19 cellular contexts compared by ENCODE assay signal in genomic region chr19:10981496-10981895, GRCh38. TPM values are rescaled to one million over a fixed set of nuclear protein-coding genes. Genes with fewer than 3 reads are reported as not detected.
DNase-seq lines count a peak whose midpoint lies in the region; ATAC-seq, FAIRE-seq and TF ChIP-seq lines count a peak whose summit lies in the region.
"Had no signal": no experiment of that assay in that cellular context is flagged by ENCODE, and none has a peak within 500 bp of the region (broad histone marks: within the 10 kb centered on the region; RNA-seq: fewer than 3 reads in every experiment).

No MANE protein-coding gene starts in this region.

- peaks cover 2% of the 10 kb centered on the region for H4K20me1 ChIP-seq in fibroblast of lung (ENCODE audit: control insufficient read depth, extremely low read depth, insufficient read depth, low read length)

- peaks cover 80% of the 10 kb centered on the region for H3K79me2 ChIP-seq in fibroblast of lung (ENCODE audit: control insufficient read depth, insufficient read depth, low read length)

- H3K9me3 ChIP-seq in AG04450 (ENCODE audit: control insufficient read depth, insufficient read depth, low read length), result no peaks in the 10 kb centered on the region; the same call in 1 of the 2 replicates
- no peaks in the 10 kb centered on the region for H3K9me3 ChIP-seq in fibroblast of lung (ENCODE audit: control insufficient read depth, insufficient read depth, low read depth, low read length)
- H3K9me3 ChIP-seq: testis had no signal

- H3K4me1 ChIP-seq in fibroblast of lung (ENCODE audit: control insufficient read depth, extremely low read depth, insufficient read depth, low read length), result peaks cover 5% of the 10 kb centered on the region

- TF ChIP-seq POLR2A in H54 (IDR thresholded peaks at IDR 0.05; ENCODE audit: low read depth, low read length), result no peak

- H3K27me3 ChIP-seq in AG04450 (ENCODE audit: control insufficient read depth, insufficient read depth, low read length) (no peaks in the 10 kb centered on the region), fibroblast of lung (ENCODE audit: control insufficient read depth, insufficient read depth, low read length) (no peaks in the 10 kb centered on the region)
- H3K27me3 ChIP-seq: testis had no signal

- POLR2A ChIA-PET in AG04450 (lab: Yijun Ruan, JAX), result no interaction called here

- H3K27ac ChIP-seq in AG04450 (ENCODE audit: low read depth, low read length), result peak overlapping the region; percentile 31
- H3K27ac ChIP-seq in fibroblast of lung (ENCODE audit: insufficient read depth, low read length), result no peak overlapping the region
- H3K27ac ChIP-seq: testis had no signal

- DNase-seq in AG04450 (ENCODE audit: low read depth, low spot score) (peak; percentile 41), H54 (ENCODE audit: insufficient read length, low spot score) (peak; percentile 93), NCI-H774 (lab: John Stamatoyannopoulos, UW) (peak; percentile 0), fibroblast of lung (ENCODE audit: low read depth in 2 of 2) (peak; percentile 17 to 43), NCI-H128 (lab: John Stamatoyannopoulos, UW; ENCODE audit: unreplicated experiment) (no peak), NCI-H1436 treated with DMSO at 0.1 percent for 48 hours (lab: John Stamatoyannopoulos, UW) (no peak)
- DNase-seq in activated T-cell treated with anti-CD3 and anti-CD28 coated beads, Interleukin-2, amount 50 U/mL, for 1 hour, result no peak
- DNase-seq: activated CD4-positive, alpha-beta T cell treated with anti-CD3 and anti-CD28 coated beads for 48 hours; activated naive CD8-positive, alpha-beta T cell treated with anti-CD3 and anti-CD28 coated beads, Interleukin-2, amount 10 ng/mL, durations not matched to agents 7 days and 5 days; GF-D8; naive thymus-derived CD8-positive, alpha-beta T cell; NCI-H2081 treated with DMSO at 0.1 percent for 48 hours; NCI-H524 treated with DMSO at 0.1 percent for 48 hours; posterior cingulate gyrus; SIG-M5; testis had no signal

- no peak for TF ChIP-seq CTCF in AG04450 (IDR thresholded peaks at IDR 0.05; ENCODE audit: low read depth, low read length)
- no peak for TF ChIP-seq CTCF in fibroblast of lung (conservative IDR thresholded peaks at IDR 0.05 in 1 of 2, IDR thresholded peaks at IDR 0.05 in 1 of 2; ENCODE audit: low read depth in 1 of 2, low read length in 2 of 2)

- H3K36me3 ChIP-seq in fibroblast of lung (ENCODE audit: control insufficient read depth, insufficient read depth, low read length), result peaks cover 4% of the 10 kb centered on the region

- peak; percentile 75 for FAIRE-seq in H54 (lab: Jason Lieb, UNC)
- FAIRE-seq: D721Med had no signal

- no peak overlapping the region for H2AFZ ChIP-seq in fibroblast of lung (ENCODE audit: low read length)

- CTCF ChIA-PET in AG04450 (lab: Charles Lee), result interaction anchor here (2.4 kb wide), 1 partner anchor 45 kb away, joined by 12 read pairs; no protein-coding TSS in a partner anchor

- H3K4me2 ChIP-seq in fibroblast of lung (ENCODE audit: extremely low read depth, insufficient read depth, low read length), result no peak overlapping the region

- ATAC-seq in HG02642 (IDR thresholded peaks at IDR 0.05; ENCODE audit: poor library complexity, unreplicated experiment), result no peak
- ATAC-seq: naive thymus-derived CD8-positive, alpha-beta T cell; stimulated activated effector memory CD8-positive, alpha-beta T cell treated with anti-CD3 and anti-CD28 coated beads, Interleukin-12 subunit alpha, Interleukin-12 subunit beta, amount 100 ng/mL, for 72 hours had no signal

- H3K4me3 ChIP-seq in AG04450 (ENCODE audit: low read depth, low read length), result no peak overlapping the region
- no peak overlapping the region for H3K4me3 ChIP-seq in fibroblast of lung (replicated peaks in 1 of 4; ENCODE audit: control extremely low read depth in 1 of 4, insufficient read depth in 1 of 4, low read depth in 3 of 4, low read length in 4 of 4)
- H3K4me3 ChIP-seq: testis had no signal

- no peak overlapping the region for H3K9ac ChIP-seq in fibroblast of lung (ENCODE audit: insufficient read depth, low read length)

RNA-seq across cellular contexts. Expression of gene SMARCA4, which starts 20.7 kb away (rescaled TPM):
- polyA plus RNA-seq in AG04450 (2011; rRNA removed) (41.6 and 63.5 TPM in 2 replicates), fibroblast of lung (28.1 and 53.1 TPM in 2 replicates)
- polyA minus RNA-seq in AG04450 (2011; rRNA and poly(A)+ RNA removed), result 120 and 164 TPM in 2 replicates
- total RNA-seq in fibroblast of lung, result 35.7 and 61.1 TPM in 2 replicates
- polyA plus RNA-seq in fibroblast of lung (2012), result 70.1 and 109 TPM in 2 replicates
- 168 and 225 TPM in 2 replicates for polyA minus RNA-seq in fibroblast of lung (ENCODE audit: low replicate concordance)

RNA-seq across cellular contexts. Expression of gene TIMM29, which starts 52.9 kb away (rescaled TPM):
- polyA plus RNA-seq in AG04450 (2011; rRNA removed) (7.4 and 7.5 TPM in 2 replicates), fibroblast of lung (7.0 and 8.1 TPM in 2 replicates)
- polyA minus RNA-seq in AG04450 (2011; rRNA and poly(A)+ RNA removed), result 5.3 and 5.7 TPM in 2 replicates
- total RNA-seq in fibroblast of lung, result 27.7 and 29.2 TPM in 2 replicates
- polyA plus RNA-seq in fibroblast of lung (2012), result 13.8 and 17.2 TPM in 2 replicates
- polyA minus RNA-seq in fibroblast of lung (ENCODE audit: low replicate concordance), result 6.5 and 9.0 TPM in 2 replicates

RNA-seq across cellular contexts. Expression of gene YIPF2, which starts 53.1 kb away (rescaled TPM):
- polyA plus RNA-seq in AG04450 (2011; rRNA removed) (35.1 and 56.5 TPM in 2 replicates), fibroblast of lung (31.6 and 41.5 TPM in 2 replicates)
- 28.3 and 36.3 TPM in 2 replicates for polyA minus RNA-seq in AG04450 (2011; rRNA and poly(A)+ RNA removed)
- 83.7 and 118 TPM in 2 replicates for total RNA-seq in fibroblast of lung
- 59.6 and 61.4 TPM in 2 replicates for polyA plus RNA-seq in fibroblast of lung (2012)
- 67.4 and 81.6 TPM in 2 replicates for polyA minus RNA-seq in fibroblast of lung (ENCODE audit: low replicate concordance)

Comparison
In these comparisons a context has a peak if more than half of its experiments do, and no peak if none do; other contexts are left out.
1. DNase-seq: peak in AG04450 (single experiment), H54 (single experiment), NCI-H774 (single experiment) and fibroblast of lung (2 of 2); none in NCI-H128 (single experiment), NCI-H1436 treated with DMSO at 0.1 percent for 48 hours (single experiment) and activated T-cell treated with anti-CD3 and anti-CD28 coated beads, Interleukin-2, amount 50 U/mL, for 1 hour (single experiment).